Comparison of ENCODE assay signal across 9 cellular contexts in genomic region chr13:72839831-72840426, GRCh38. TPM values are rescaled to one million over a fixed set of nuclear protein-coding genes. Genes with fewer than 3 reads are reported as not detected.
A peak's percentile ranks its signal among the peaks of the same experiment; 100 is the strongest.
DNase-seq lines count a peak whose midpoint lies in the region; ATAC-seq, FAIRE-seq and TF ChIP-seq lines count a peak whose summit lies in the region.
"Had no signal": no experiment of that assay in that cellular context is flagged by ENCODE, and none has a peak within 500 bp of the region (broad histone marks: within the 10 kb centered on the region; RNA-seq: fewer than 3 reads in every experiment).

No MANE protein-coding gene starts in this region.

- POLR2A ChIA-PET in RWPE1 (lab: Yijun Ruan, JAX; ENCODE audit: low non-redundant PET) = no interaction called here

- CTCF ChIA-PET in RWPE1 (lab: Yijun Ruan, JAX) = interaction anchor here (0.6 to 0.7 kb wide), 4 partner anchors 167 to 792 kb away, joined by 3 to 4 read pairs (median 4); no protein-coding TSS in a partner anchor

- no peak overlapping the region for H2AFZ ChIP-seq in astrocyte (ENCODE audit: low read depth, low read length)

- H3K27me3 ChIP-seq in astrocyte (ENCODE audit: insufficient read depth, low read length) = no peaks in the 10 kb centered on the region
- H3K27me3 ChIP-seq: BLaER1 treated with 17β-estradiol and CSF1 and Interleukin-3, amounts not matched to agents 10 nM and 100 nM had no signal

- TF ChIP-seq CTCF in RWPE1 (conservative IDR thresholded peaks at IDR 0.05; ENCODE audit: low read depth) (peak; percentile 82), astrocyte (IDR thresholded peaks at IDR 0.05; ENCODE audit: insufficient read depth, low read depth, low read length) (peak; percentile 84)

- H3K4me2 ChIP-seq in astrocyte (ENCODE audit: low read length) = no peak overlapping the region
- H3K4me2 ChIP-seq: BLaER1 treated with 17β-estradiol and CSF1 and Interleukin-3, amounts not matched to agents 10 nM and 100 nM had no signal

- no peaks in the 10 kb centered on the region for H3K9me3 ChIP-seq in astrocyte (ENCODE audit: insufficient read depth, low read depth, low read length)

- H3K27ac ChIP-seq in RWPE1 (no peak overlapping the region), astrocyte (ENCODE audit: low read depth, low read length) (no peak overlapping the region)
- H3K27ac ChIP-seq: BLaER1 treated with 17β-estradiol and CSF1 and Interleukin-3, amounts not matched to agents 10 nM and 100 nM had no signal

- H3K27me3 Mint-ChIP-seq in astrocyte (ENCODE audit: low read depth, unreplicated experiment) = no peaks in the 10 kb centered on the region

- no peaks in the 10 kb centered on the region for H3K4me1 Mint-ChIP-seq in astrocyte (ENCODE audit: low read depth, unreplicated experiment)

- no peak overlapping the region for H3K4me3 ChIP-seq in astrocyte (ENCODE audit: insufficient read depth, low read depth, low read length)
- H3K4me3 ChIP-seq: BLaER1 treated with 17β-estradiol and CSF1 and Interleukin-3, amounts not matched to agents 10 nM and 100 nM had no signal

- peak; percentile 17 for FAIRE-seq in astrocyte (lab: Jason Lieb, UNC)

- peaks cover 3% of the 10 kb centered on the region for H3K36me3 ChIP-seq in astrocyte (ENCODE audit: insufficient read depth, low read length)

- no peaks in the 10 kb centered on the region for H3K9me3 Mint-ChIP-seq in astrocyte (ENCODE audit: unreplicated experiment)

- H3K4me1 ChIP-seq in astrocyte (ENCODE audit: insufficient read depth, low read length) = no peaks in the 10 kb centered on the region
- H3K4me1 ChIP-seq: BLaER1 treated with 17β-estradiol and CSF1 and Interleukin-3, amounts not matched to agents 10 nM and 100 nM had no signal

- no peak overlapping the region for H3K4me3 Mint-ChIP-seq in astrocyte (ENCODE audit: unreplicated experiment)

- no peak overlapping the region for H3K9ac ChIP-seq in astrocyte (ENCODE audit: low read length)
- H3K9ac ChIP-seq: BLaER1 treated with 17β-estradiol and CSF1 and Interleukin-3, amounts not matched to agents 10 nM and 100 nM had no signal

- ATAC-seq in GM21528 (IDR thresholded peaks at IDR 0.05; ENCODE audit: low FRiP score, unreplicated experiment) = peak; percentile 95

- H3K36me3 Mint-ChIP-seq in astrocyte (ENCODE audit: low read depth, unreplicated experiment) = peaks cover 3% of the 10 kb centered on the region

- no peaks in the 10 kb centered on the region for H3K79me2 ChIP-seq in astrocyte (ENCODE audit: insufficient read depth, low read length)

- H4K20me1 ChIP-seq in astrocyte (ENCODE audit: insufficient read depth, low read length) = no peaks in the 10 kb centered on the region

- H3K27ac Mint-ChIP-seq in astrocyte (ENCODE audit: unreplicated experiment) = no peak overlapping the region

- DNase-seq in NCI-H187 (lab: John Stamatoyannopoulos, UW) (peak; percentile 34 to 50), NCI-H187 treated with DMSO at 0.1 percent for 48 hours (lab: John Stamatoyannopoulos, UW) (no peak), HS-27A (ENCODE audit: low read depth) (peak; percentile 1), RWPE1 (ENCODE audit: low spot score) (peak; percentile 79), astrocyte (ENCODE audit: low read depth) (peak; percentile 16), iris pigment epithelial cell (ENCODE audit: low read depth) (peak; percentile 56)
- DNase-seq in stimulated activated CD8-positive, alpha-beta memory T cell treated with anti-CD3 and anti-CD28 coated beads, Interleukin-12 subunit alpha, Interleukin-12 subunit beta, amount 100 ng/mL, for 24 hours (ENCODE audit: extremely low read depth) = peak; percentile 3

RNA-seq across cellular contexts. Expression of gene PIBF1, which starts 58.0 kb away (rescaled TPM):
- total RNA-seq in astrocyte = 15.5 and 19.3 TPM in 2 replicates

RNA-seq across cellular contexts. Expression of gene DIS3, which starts 58.2 kb away (rescaled TPM):
- total RNA-seq in astrocyte = 41.8 and 42.1 TPM in 2 replicates
